24 cellular contexts compared by ENCODE assay signal in the genomic region with DNA sequence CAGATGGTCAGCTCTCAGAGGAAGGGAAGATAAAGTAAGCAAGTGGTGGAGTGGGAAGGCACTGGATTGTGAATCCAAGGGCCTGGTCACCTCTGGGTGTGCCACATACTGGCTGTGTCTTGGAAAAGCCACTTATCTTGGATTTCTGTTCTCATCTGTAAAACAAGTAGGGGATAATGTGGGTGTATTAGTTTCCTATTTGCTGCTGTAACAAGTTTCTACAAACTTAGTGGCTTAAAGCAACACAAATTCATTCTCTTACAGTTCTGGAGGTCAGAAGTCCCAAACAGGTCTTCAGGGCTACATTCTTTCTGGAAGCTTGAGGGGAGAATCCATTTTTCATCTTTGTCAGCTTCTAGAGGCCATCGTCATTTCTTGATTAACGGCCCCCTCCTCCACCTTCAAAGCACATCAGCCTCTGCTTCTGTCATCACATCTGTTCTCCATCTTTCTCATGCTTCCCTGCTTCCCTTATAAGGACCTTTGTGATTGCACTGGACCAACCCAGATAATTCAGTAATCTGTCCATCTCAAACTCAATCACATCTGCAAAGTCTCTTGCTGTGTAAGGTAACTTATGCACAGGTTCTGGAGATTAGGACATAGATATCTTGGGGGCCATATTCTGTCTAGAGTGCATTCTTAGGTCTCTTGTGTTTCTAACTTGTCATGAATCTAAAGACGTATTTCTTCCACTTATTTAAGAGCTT.
"Had no signal": no experiment of that assay in that cellular context is flagged by ENCODE, and none has a peak within 500 bp of the region (broad histone marks: within the 10 kb centered on the region; RNA-seq: fewer than 3 reads in every experiment).

No MANE protein-coding gene starts in this region.

- H2AFZ ChIP-seq: parathyroid adenoma had no signal

- H3K9me3 ChIP-seq: suprapubic skin, upper lobe of left lung had no signal

- H3K27me3 ChIP-seq: suprapubic skin, upper lobe of left lung had no signal

- H3K4me1 Mint-ChIP-seq: activated naive CD4-positive, alpha-beta T cell treated with anti-CD3 and anti-CD28 coated beads, Interleukin-2, amount 10 ng/mL, durations not matched to agents 7 days and 5 days had no signal

- H3K27me3 Mint-ChIP-seq: dendritic cell treated with granulocyte-macrophage colony-stimulating factor and Interleukin-4, amounts not matched to agents 40 ng/mL and 50 ng/mL, for 4 days had no signal

- H3K4me3 Mint-ChIP-seq: activated naive CD4-positive, alpha-beta T cell treated with anti-CD3 and anti-CD28 coated beads, Interleukin-2, amount 10 ng/mL, durations not matched to agents 7 days and 5 days; dendritic cell treated with granulocyte-macrophage colony-stimulating factor and Interleukin-4, amounts not matched to agents 40 ng/mL and 50 ng/mL, for 4 days; immature natural killer cell; natural killer cell treated with Interleukin-12 subunit alpha and Interleukin-12 subunit beta and Interleukin-15 and Interleukin-18, amount 100 ng/mL, for 72 hours; stimulated activated effector memory CD8-positive, alpha-beta T cell treated with anti-CD3 and anti-CD28 coated beads, Interleukin-12 subunit alpha, Interleukin-12 subunit beta, amount 100 ng/mL, for 72 hours; stimulated activated naive CD8-positive, alpha-beta T cell treated with anti-CD3 and anti-CD28 coated beads, Interleukin-15, amount 100 ng/mL, for 72 hours had no signal

- H3K9ac ChIP-seq: parathyroid adenoma had no signal

- H3K79me2 ChIP-seq: parathyroid adenoma had no signal

- H3K36me3 Mint-ChIP-seq: activated naive CD4-positive, alpha-beta T cell treated with anti-CD3 and anti-CD28 coated beads, Interleukin-2, amount 10 ng/mL, durations not matched to agents 7 days and 5 days; stimulated activated effector memory CD8-positive, alpha-beta T cell treated with anti-CD3 and anti-CD28 coated beads, Interleukin-12 subunit alpha, Interleukin-12 subunit beta, amount 100 ng/mL, for 72 hours had no signal

- H3K4me3 ChIP-seq: left ventricle myocardium inferior, suprapubic skin, upper lobe of left lung had no signal

- ATAC-seq: natural killer cell treated with Interleukin-12 subunit alpha and Interleukin-12 subunit beta and Interleukin-15 and Interleukin-18, amount 100 ng/mL, for 72 hours; stimulated activated effector memory CD8-positive, alpha-beta T cell treated with anti-CD3 and anti-CD28 coated beads, Interleukin-12 subunit alpha, Interleukin-12 subunit beta, amount 100 ng/mL, for 72 hours; stimulated activated naive CD8-positive, alpha-beta T cell treated with anti-CD3 and anti-CD28 coated beads, Interleukin-15, amount 100 ng/mL, for 72 hours had no signal

- H3K4me1 ChIP-seq: left ventricle myocardium inferior, parathyroid adenoma had no signal

- H3K27ac ChIP-seq: left ventricle myocardium inferior, parathyroid adenoma, suprapubic skin had no signal

- H3K27ac Mint-ChIP-seq: activated naive CD4-positive, alpha-beta T cell treated with anti-CD3 and anti-CD28 coated beads, Interleukin-2, amount 10 ng/mL, durations not matched to agents 7 days and 5 days; dendritic cell treated with granulocyte-macrophage colony-stimulating factor and Interleukin-4, amounts not matched to agents 40 ng/mL and 50 ng/mL, for 4 days; immature natural killer cell; natural killer cell treated with Interleukin-12 subunit alpha and Interleukin-12 subunit beta and Interleukin-15 and Interleukin-18, amount 100 ng/mL, for 72 hours; stimulated activated effector memory CD8-positive, alpha-beta T cell treated with anti-CD3 and anti-CD28 coated beads, Interleukin-12 subunit alpha, Interleukin-12 subunit beta, amount 100 ng/mL, for 72 hours; stimulated activated naive CD8-positive, alpha-beta T cell treated with anti-CD3 and anti-CD28 coated beads, Interleukin-15, amount 100 ng/mL, for 72 hours had no signal

- H3K9me3 Mint-ChIP-seq: dendritic cell treated with granulocyte-macrophage colony-stimulating factor and Interleukin-4, amounts not matched to agents 40 ng/mL and 50 ng/mL, for 4 days; immature natural killer cell; natural killer cell treated with Interleukin-12 subunit alpha and Interleukin-12 subunit beta and Interleukin-15 and Interleukin-18, amount 100 ng/mL, for 72 hours had no signal

- DNase-seq: activated CD4-positive, alpha-beta T cell treated with anti-CD3 and anti-CD28 coated beads for 4 hours; activated CD4-positive, alpha-beta T cell treated with anti-CD3 and anti-CD28 coated beads, Interleukin-2, amount 50 U/mL, for 48 hours; activated CD4-positive, CD25-positive, alpha-beta regulatory T cell; activated naive CD4-positive, alpha-beta T cell treated with anti-CD3 and anti-CD28 coated beads, Interleukin-2, amount 10 ng/mL, durations not matched to agents 7 days and 5 days; activated T-cell treated with anti-CD3 and anti-CD28 coated beads, Interleukin-2, amount 50 U/mL, for 48 hours; amygdala; caudate nucleus; effector CD4-positive, alpha-beta T cell; erythroblast; foreskin melanocyte; immature natural killer cell; left ventricle myocardium inferior; midbrain; nucleus accumbens; right cardiac atrium; stimulated activated CD4-positive, alpha-beta T cell treated with anti-CD3 and anti-CD28 coated beads, Interleukin-1b, Interleukin-23, amount 100 ng/mL, for 48 hours; stimulated activated naive CD8-positive, alpha-beta T cell treated with anti-CD3 and anti-CD28 coated beads, Interleukin-15, amount 100 ng/mL, for 72 hours; T1000; upper lobe of left lung had no signal
